9 cellular contexts compared by ENCODE assay signal in the genomic region with DNA sequence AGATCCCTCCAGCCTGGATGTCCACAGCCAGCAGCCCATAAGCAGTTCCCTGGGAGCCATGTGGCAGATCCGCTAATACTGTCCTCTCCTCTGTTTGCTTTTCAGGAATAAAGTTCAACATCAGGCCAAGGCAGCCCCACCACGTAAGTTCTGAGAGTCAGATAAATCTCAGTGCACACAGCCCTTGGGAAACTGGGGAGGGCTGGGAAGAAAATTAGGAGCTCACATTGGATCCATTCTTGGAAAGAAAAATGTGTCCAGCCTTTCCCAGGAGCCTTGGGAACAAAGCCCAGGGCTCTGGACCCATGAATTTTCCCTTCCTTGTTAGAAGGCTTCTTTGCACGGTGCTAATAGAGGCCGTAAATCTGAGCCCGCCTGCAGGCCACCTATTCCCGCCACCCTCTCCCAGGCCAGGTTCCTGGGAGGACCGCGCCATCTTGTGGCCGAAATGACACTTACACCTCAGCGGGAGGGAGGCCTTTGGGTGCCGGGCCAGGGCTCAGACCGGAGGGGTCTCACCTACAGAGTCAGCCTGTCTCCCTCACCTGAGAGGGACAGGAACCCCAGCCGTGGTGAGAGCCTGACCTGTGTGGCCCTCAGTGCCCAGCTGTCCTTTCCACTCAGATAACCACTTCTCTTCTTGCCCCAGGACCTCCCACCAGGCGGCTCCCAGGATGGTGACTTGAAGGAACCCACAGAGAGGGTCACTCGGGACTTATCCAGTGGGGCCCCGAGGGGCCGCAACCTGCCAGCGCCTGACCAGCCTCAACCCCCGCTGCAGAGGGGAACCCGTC. TPM values are rescaled to one million over a fixed set of nuclear protein-coding genes. Genes with fewer than 3 reads are reported as not detected.
DNase-seq lines count a peak whose midpoint lies in the region; ATAC-seq and TF ChIP-seq lines count a peak whose summit lies in the region.
"Had no signal": no experiment of that assay in that cellular context is flagged by ENCODE, and none has a peak within 500 bp of the region (broad histone marks: within the 10 kb centered on the region; RNA-seq: fewer than 3 reads in every experiment).

No MANE protein-coding gene starts in this region.

- DNase-seq in COR-L47 (lab: John Stamatoyannopoulos, UW) (peak; percentile 69), NCI-H526 (lab: John Stamatoyannopoulos, UW) (peak; percentile 58 to 95), dermis blood vessel endothelial cell (peak; percentile 85), lung (ENCODE audit: low spot score) (peak; percentile 66)
- DNase-seq in activated CD4-positive, alpha-beta T cell treated with anti-CD3 and anti-CD28 coated beads, Interleukin-2, amount 50 U/mL, for 1 hour, result peak; percentile 64
- peak; percentile 44 for DNase-seq in stimulated activated CD8-positive, alpha-beta memory T cell treated with anti-CD3 and anti-CD28 coated beads, Interleukin-15, amount 100 ng/mL, for 24 hours (ENCODE audit: low read depth)

- H3K4me3 ChIP-seq in lung, result no peak overlapping the region

- H3K27ac ChIP-seq in lung (ENCODE audit: low read depth in 1 of 2, low read length in 1 of 2), result no peak overlapping the region

- no peaks in the 10 kb centered on the region for H3K9me3 ChIP-seq in lung (ENCODE audit: control insufficient read depth in 2 of 2, insufficient read depth in 1 of 2, low read length in 1 of 2)

- 35 to 36% methylated on average over 20 of the region's 20 CpGs for WGBS in lung, 2 donors

- H3K4me1 ChIP-seq in lung (ENCODE audit: control insufficient read depth in 2 of 2, insufficient read depth in 2 of 2, low read length in 2 of 2), result peaks cover 0 to 2% of the 10 kb centered on the region in 2 donors

- ATAC-seq in HG02852 (IDR thresholded peaks at IDR 0.05; ENCODE audit: unreplicated experiment) (peak; percentile 61), lung (ENCODE audit: insufficient read depth, low FRiP score) (no peak), HG03460 (IDR thresholded peaks at IDR 0.05; ENCODE audit: unreplicated experiment) (no peak)

- H3K27me3 ChIP-seq in lung (ENCODE audit: control insufficient read depth, insufficient read depth), result no peaks in the 10 kb centered on the region

- H3K36me3 ChIP-seq in lung (ENCODE audit: control insufficient read depth in 2 of 2, insufficient read depth in 2 of 2, low read length in 2 of 2), result no peaks in the 10 kb centered on the region

- TF ChIP-seq CTCF in lung (IDR thresholded peaks at IDR 0.05; ENCODE audit: control extremely low read depth, extremely low read depth), result peak; percentile 71

RNA-seq across cellular contexts. Expression of gene KCTD15, which starts 25.2 kb away (rescaled TPM):
- total RNA-seq in dermis blood vessel endothelial cell (55.3 and 61.8 TPM in 2 replicates), lung (10 to 100 TPM; 31.9 to 42.7 TPM)
- polyA plus RNA-seq in lung, result 10 to 100 TPM; 13.8 to 29.0 TPM
- polyA plus RNA-seq: IgD-negative memory B cell had no signal
